18 cellular contexts compared by ENCODE assay signal in the genomic region with DNA sequence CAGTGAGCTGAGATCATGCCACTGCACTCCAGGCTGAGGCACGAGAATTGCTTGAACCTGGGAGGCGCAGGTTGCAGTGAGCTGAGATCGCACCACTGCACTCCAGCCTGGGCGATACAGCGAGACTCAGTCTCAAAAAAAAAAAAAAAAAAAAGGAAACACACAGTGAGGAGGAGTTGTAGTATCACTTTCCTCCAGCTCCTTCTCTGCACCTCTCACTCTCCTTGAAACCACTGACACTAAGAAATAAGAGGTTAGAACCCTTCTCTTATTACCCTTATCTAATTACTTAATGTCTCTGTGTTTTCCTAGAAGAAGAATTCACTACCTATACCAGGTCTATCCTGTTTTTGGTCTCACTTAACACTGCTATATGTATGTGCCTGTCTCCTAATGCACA. TPM values are rescaled to one million over a fixed set of nuclear protein-coding genes. Genes with fewer than 3 reads are reported as not detected.
A peak's percentile ranks its signal among the peaks of the same experiment; 100 is the strongest.
DNase-seq lines count a peak whose midpoint lies in the region; ATAC-seq and TF ChIP-seq lines count a peak whose summit lies in the region.
"Had no signal": no experiment of that assay in that cellular context is flagged by ENCODE, and none has a peak within 500 bp of the region (broad histone marks: within the 10 kb centered on the region; RNA-seq: fewer than 3 reads in every experiment).

No MANE protein-coding gene starts in this region.

- ATAC-seq in HG02798 (IDR thresholded peaks at IDR 0.05; ENCODE audit: poor library complexity, unreplicated experiment) = peak; percentile 31
- no peak for ATAC-seq in stimulated activated memory B cell treated with anti-CD40 and anti-IgM and Interleukin-4, amounts not matched to agents 10 μg/mL and 1 μg/mL and 100 μg/mL, for 72 hours
- ATAC-seq in GM18505 (IDR thresholded peaks at IDR 0.05; ENCODE audit: unreplicated experiment) = no peak
- no peak for ATAC-seq in GM21619 (IDR thresholded peaks at IDR 0.05; ENCODE audit: unreplicated experiment)
- ATAC-seq: heart left ventricle had no signal

- H3K4me3 Mint-ChIP-seq in activated naive CD4-positive, alpha-beta T cell treated with anti-CD3 and anti-CD28 coated beads for 36 hours = no peak overlapping the region
- peak overlapping the region; percentile 35 for H3K4me3 Mint-ChIP-seq in activated naive CD8-positive, alpha-beta T cell treated with anti-CD3 and anti-CD28 coated beads for 36 hours
- no peak overlapping the region for H3K4me3 Mint-ChIP-seq in stimulated activated memory B cell treated with anti-CD40 and anti-IgM and Interleukin-4, amounts not matched to agents 10 μg/mL and 1 μg/mL and 100 μg/mL, for 72 hours

- peaks cover 52% of the 10 kb centered on the region for H3K4me1 Mint-ChIP-seq in activated naive CD4-positive, alpha-beta T cell treated with anti-CD3 and anti-CD28 coated beads for 36 hours (ENCODE audit: low read depth)
- H3K4me1 Mint-ChIP-seq in activated naive CD8-positive, alpha-beta T cell treated with anti-CD3 and anti-CD28 coated beads for 36 hours = peaks cover 57% of the 10 kb centered on the region
- peaks cover 52% of the 10 kb centered on the region for H3K4me1 Mint-ChIP-seq in stimulated activated memory B cell treated with anti-CD40 and anti-IgM and Interleukin-4, amounts not matched to agents 10 μg/mL and 1 μg/mL and 100 μg/mL, for 72 hours

- CTCF ChIA-PET in activated naive CD4-positive, alpha-beta T cell treated with anti-CD3 and anti-CD28 coated beads for 36 hours (lab: Charles Lee) = interaction anchor here (1.0 kb wide), 1 partner anchor 14 kb away, joined by 4 read pairs; no protein-coding TSS in a partner anchor

- no peak for TF ChIP-seq POLR2A in GM18505 (IDR thresholded peaks at IDR 0.05; ENCODE audit: borderline replicate concordance, extremely low read depth, insufficient read depth, insufficient read length)

- no peaks in the 10 kb centered on the region for H3K9me3 Mint-ChIP-seq in activated naive CD4-positive, alpha-beta T cell treated with anti-CD3 and anti-CD28 coated beads for 36 hours
- H3K9me3 Mint-ChIP-seq in activated naive CD8-positive, alpha-beta T cell treated with anti-CD3 and anti-CD28 coated beads for 36 hours = peaks cover 4% of the 10 kb centered on the region
- peaks cover 4% of the 10 kb centered on the region for H3K9me3 Mint-ChIP-seq in stimulated activated memory B cell treated with anti-CD40 and anti-IgM and Interleukin-4, amounts not matched to agents 10 μg/mL and 1 μg/mL and 100 μg/mL, for 72 hours

- peak overlapping the region; percentile 82 for H3K27ac Mint-ChIP-seq in activated naive CD4-positive, alpha-beta T cell treated with anti-CD3 and anti-CD28 coated beads for 36 hours
- peak overlapping the region; percentile 72 for H3K27ac Mint-ChIP-seq in activated naive CD8-positive, alpha-beta T cell treated with anti-CD3 and anti-CD28 coated beads for 36 hours
- H3K27ac Mint-ChIP-seq in stimulated activated memory B cell treated with anti-CD40 and anti-IgM and Interleukin-4, amounts not matched to agents 10 μg/mL and 1 μg/mL and 100 μg/mL, for 72 hours = peak overlapping the region; percentile 6

- no peak for DNase-seq in activated naive CD4-positive, alpha-beta T cell treated with anti-CD3 and anti-CD28 coated beads for 36 hours
- no peak for DNase-seq in activated naive CD4-positive, alpha-beta T cell (lab: John Stamatoyannopoulos, UW)
- no peak for DNase-seq in activated naive CD8-positive, alpha-beta T cell treated with anti-CD3 and anti-CD28 coated beads for 36 hours
- no peak for DNase-seq in pons (ENCODE audit: low spot score)
- DNase-seq: aorta; DMS53; erythroblast; heart left ventricle; islet precursor cell; midbrain; NCI-H1694; NCI-H524 treated with DMSO at 0.1 percent for 48 hours; stimulated activated CD4-positive, alpha-beta T cell treated with anti-CD3 and anti-CD28 coated beads, Interleukin-4, amount 100 ng/mL, for 4 hours; upper lobe of left lung had no signal

- no peaks in the 10 kb centered on the region for H3K27me3 Mint-ChIP-seq in activated naive CD4-positive, alpha-beta T cell treated with anti-CD3 and anti-CD28 coated beads for 36 hours (ENCODE audit: low read depth)
- H3K27me3 Mint-ChIP-seq in activated naive CD8-positive, alpha-beta T cell treated with anti-CD3 and anti-CD28 coated beads for 36 hours = no peaks in the 10 kb centered on the region
- no peaks in the 10 kb centered on the region for H3K27me3 Mint-ChIP-seq in stimulated activated memory B cell treated with anti-CD40 and anti-IgM and Interleukin-4, amounts not matched to agents 10 μg/mL and 1 μg/mL and 100 μg/mL, for 72 hours

- peaks cover 42% of the 10 kb centered on the region for H3K36me3 Mint-ChIP-seq in activated naive CD4-positive, alpha-beta T cell treated with anti-CD3 and anti-CD28 coated beads for 36 hours (ENCODE audit: low read depth)
- H3K36me3 Mint-ChIP-seq in activated naive CD8-positive, alpha-beta T cell treated with anti-CD3 and anti-CD28 coated beads for 36 hours = peaks cover 60% of the 10 kb centered on the region
- H3K36me3 Mint-ChIP-seq in stimulated activated memory B cell treated with anti-CD40 and anti-IgM and Interleukin-4, amounts not matched to agents 10 μg/mL and 1 μg/mL and 100 μg/mL, for 72 hours = peaks cover 9% of the 10 kb centered on the region

- intact Hi-C loops in activated naive CD4-positive, alpha-beta T cell treated with anti-CD3 and anti-CD28 coated beads for 36 hours (cut with micrococcal nuclease) = no loop called here

RNA-seq across cellular contexts. Expression of a gene that starts 31.7 kb away (rescaled TPM):
- total RNA-seq in activated naive CD4-positive, alpha-beta T cell treated with anti-CD3 and anti-CD28 coated beads for 36 hours = 100 to 1,000 TPM; 119 to 124 TPM
- total RNA-seq in activated naive CD8-positive, alpha-beta T cell treated with anti-CD3 and anti-CD28 coated beads for 36 hours = 10 to 100 TPM; 82.2 to 91.0 TPM

Comparison
In these comparisons a context has a peak if more than half of its experiments do, and no peak if none do; other contexts are left out.
1. H3K27ac Mint-ChIP-seq: peak in every context shown above with its lines; median percentile 82 in activated naive CD4-positive, alpha-beta T cell treated with anti-CD3 and anti-CD28 coated beads for 36 hours; 72 in activated naive CD8-positive, alpha-beta T cell treated with anti-CD3 and anti-CD28 coated beads for 36 hours; 6 in stimulated activated memory B cell treated with anti-CD40 and anti-IgM and Interleukin-4, amounts not matched to agents 10 μg/mL and 1 μg/mL and 100 μg/mL, for 72 hours.